Comparison of ENCODE assay signal across 24 cellular contexts in genomic region chr13:82847595-82847994, GRCh38.
DNase-seq lines count a peak whose midpoint lies in the region; ATAC-seq and TF ChIP-seq lines count a peak whose summit lies in the region.
"Had no signal": no experiment of that assay in that cellular context is flagged by ENCODE, and none has a peak within 500 bp of the region (broad histone marks: within the 10 kb centered on the region; RNA-seq: fewer than 3 reads in every experiment).

No MANE protein-coding gene starts in this region.

- no peaks in the 10 kb centered on the region for H3K36me3 Mint-ChIP-seq in GM23338 (ENCODE audit: low read depth)
- H3K36me3 Mint-ChIP-seq: activated naive CD4-positive, alpha-beta T cell treated with anti-CD3 and anti-CD28 coated beads, Interleukin-2, amount 50 U/mL, for 72 hours; stimulated activated naive B cell treated with anti-CD40 and anti-IgM and Interleukin-4, amounts not matched to agents 10 μg/mL and 1 μg/mL and 100 μg/mL, for 72 hours had no signal

- H3K27me3 ChIP-seq in GM23338 (ENCODE audit: insufficient read depth) = no peaks in the 10 kb centered on the region
- no peaks in the 10 kb centered on the region for H3K27me3 ChIP-seq in foreskin keratinocyte
- H3K27me3 ChIP-seq: SJCRH30 had no signal

- no peaks in the 10 kb centered on the region for H3K79me2 ChIP-seq in GM23338 (replicated peaks; ENCODE audit: insufficient read depth)

- ATAC-seq in GM23338 (no peak), foreskin keratinocyte (no peak)
- ATAC-seq: activated naive CD4-positive, alpha-beta T cell treated with anti-CD3 and anti-CD28 coated beads, Interleukin-2, amount 50 U/mL, for 72 hours; activated T-helper 17 cell treated with anti-CD3 and anti-CD28 coated beads, Interleukin-2, amount 50 U/mL, for 72 hours; lower lobe of right lung; psoas muscle; stimulated activated naive B cell treated with anti-CD40 and anti-IgM and Interleukin-4, amounts not matched to agents 10 μg/mL and 1 μg/mL and 100 μg/mL, for 72 hours had no signal

- H4K20me1 ChIP-seq in GM23338 (replicated peaks; ENCODE audit: insufficient read depth) = no peaks in the 10 kb centered on the region

- H3K4me1 ChIP-seq in GM23338 (ENCODE audit: insufficient read depth) (no peaks in the 10 kb centered on the region), foreskin keratinocyte (no peaks in the 10 kb centered on the region)
- H3K4me1 ChIP-seq: lower lobe of right lung, psoas muscle, SJCRH30 had no signal

- H3K9me3 Mint-ChIP-seq in GM23338 = peaks cover 3% of the 10 kb centered on the region; the same call in 1 of the 3 replicates

- H3F3A ChIP-seq in GM23338 (replicated peaks; ENCODE audit: low read depth) = no peaks in the 10 kb centered on the region

- no peaks in the 10 kb centered on the region for H3K36me3 ChIP-seq in GM23338 (ENCODE audit: insufficient read depth)
- H3K36me3 ChIP-seq: lower lobe of right lung, SJCRH30, thoracic aorta had no signal

- H3K27me3 Mint-ChIP-seq in GM23338 (ENCODE audit: insufficient read depth, low read depth, poor library complexity) = no peaks in the 10 kb centered on the region
- H3K27me3 Mint-ChIP-seq: activated T-helper 17 cell treated with anti-CD3 and anti-CD28 coated beads, Interleukin-2, amount 50 U/mL, for 72 hours; CD4-positive, alpha-beta T cell; central memory CD8-positive, alpha-beta T cell; stimulated activated naive B cell treated with anti-CD40 and anti-IgM and Interleukin-4, amounts not matched to agents 10 μg/mL and 1 μg/mL and 100 μg/mL, for 72 hours had no signal

- no peak overlapping the region for H2AFZ ChIP-seq in GM23338

- no peak overlapping the region for H3K4me2 ChIP-seq in GM23338
- H3K4me2 ChIP-seq: smooth muscle cell had no signal

- H3K27ac ChIP-seq in GM23338 (ENCODE audit: low read depth) = no peak overlapping the region
- no peak overlapping the region for H3K27ac ChIP-seq in foreskin keratinocyte
- H3K27ac ChIP-seq: dorsolateral prefrontal cortex, lower lobe of right lung, psoas muscle, SJCRH30, thoracic aorta had no signal

- peak; percentile 2 for DNase-seq in A172 (ENCODE audit: low spot score)
- peak; percentile 29 for DNase-seq in GM23338 (ENCODE audit: low spot score)
- DNase-seq in RKO (ENCODE audit: low spot score) = peak; percentile 3
- DNase-seq in foreskin keratinocyte = peak in 1 of 2 donors; percentile 35
- no peak for DNase-seq in LoVo (ENCODE audit: low spot score)
- DNase-seq in SHP77 treated with DMSO at 0.1 percent for 48 hours (lab: John Stamatoyannopoulos, UW) = no peak
- no peak for DNase-seq in DMS153 treated with DMSO at 0.1 percent for 48 hours (lab: John Stamatoyannopoulos, UW; ENCODE audit: unreplicated experiment)
- no peak for DNase-seq in NCI-H1048 (lab: John Stamatoyannopoulos, UW)
- DNase-seq: CD4-positive, alpha-beta T cell; DMS79 treated with DMSO at 0.1 percent for 48 hours; dorsolateral prefrontal cortex; foreskin melanocyte; lower lobe of right lung; NCI-H2107; NCI-H510A treated with DMSO at 0.1 percent for 48 hours; psoas muscle; stimulated activated naive B cell treated with anti-CD40 and anti-IgM and Interleukin-4, amounts not matched to agents 10 μg/mL and 1 μg/mL and 100 μg/mL, for 72 hours had no signal

- no peak overlapping the region for H3K27ac Mint-ChIP-seq in GM23338
- H3K27ac Mint-ChIP-seq: activated naive CD4-positive, alpha-beta T cell treated with anti-CD3 and anti-CD28 coated beads, Interleukin-2, amount 50 U/mL, for 72 hours; activated T-helper 17 cell treated with anti-CD3 and anti-CD28 coated beads, Interleukin-2, amount 50 U/mL, for 72 hours; CD4-positive, alpha-beta T cell; stimulated activated naive B cell treated with anti-CD40 and anti-IgM and Interleukin-4, amounts not matched to agents 10 μg/mL and 1 μg/mL and 100 μg/mL, for 72 hours; T-helper 1 cell treated with Interleukin-12 subunit alpha and Interleukin-12 subunit beta and Interleukin-4 antibody, amounts not matched to agents 30 μg/mL and 1 μg/mL, for 36 hours had no signal

- H3K4me3 Mint-ChIP-seq in GM23338 = no peak overlapping the region
- H3K4me3 Mint-ChIP-seq: activated T-helper 17 cell treated with anti-CD3 and anti-CD28 coated beads, Interleukin-2, amount 50 U/mL, for 72 hours; CD4-positive, alpha-beta T cell; central memory CD8-positive, alpha-beta T cell; stimulated activated naive B cell treated with anti-CD40 and anti-IgM and Interleukin-4, amounts not matched to agents 10 μg/mL and 1 μg/mL and 100 μg/mL, for 72 hours; T-helper 1 cell treated with Interleukin-12 subunit alpha and Interleukin-12 subunit beta and Interleukin-4 antibody, amounts not matched to agents 30 μg/mL and 1 μg/mL, for 36 hours had no signal

- H3K4me3 ChIP-seq in GM23338 = no peak overlapping the region
- H3K4me3 ChIP-seq: dorsolateral prefrontal cortex, lower lobe of right lung, psoas muscle, SJCRH30, smooth muscle cell, thoracic aorta had no signal

- no peaks in the 10 kb centered on the region for H3K9me2 ChIP-seq in GM23338 (ENCODE audit: insufficient read depth)

- no peaks in the 10 kb centered on the region for H3K4me1 Mint-ChIP-seq in GM23338
- H3K4me1 Mint-ChIP-seq: activated T-helper 17 cell treated with anti-CD3 and anti-CD28 coated beads, Interleukin-2, amount 50 U/mL, for 72 hours; central memory CD8-positive, alpha-beta T cell; stimulated activated naive B cell treated with anti-CD40 and anti-IgM and Interleukin-4, amounts not matched to agents 10 μg/mL and 1 μg/mL and 100 μg/mL, for 72 hours had no signal

- peak; percentile 46 to 53 for TF ChIP-seq CTCF in GM23338 (conservative IDR thresholded peaks at IDR 0.05; ENCODE audit: low read depth in 2 of 2)
- peak; percentile 27 for TF ChIP-seq CTCF in foreskin keratinocyte (conservative IDR thresholded peaks at IDR 0.05)

TF ChIP-seq in GM23338, 12 proteins besides CTCF, POLR2A, EP300 and RAD21:
- TF ChIP-seq JUNB (IDR thresholded peaks at IDR 0.05; ENCODE audit: unreplicated experiment) (no peak), EZH2 (IDR thresholded peaks at IDR 0.05; ENCODE audit: low read depth, unreplicated experiment) (no peak), NANOG (IDR thresholded peaks at IDR 0.05; ENCODE audit: borderline replicate concordance) (no peak), ZNF331 (CRISPR knock-in tag; IDR thresholded peaks at IDR 0.05; ENCODE audit: low read depth) (no peak), ZNF114 (CRISPR knock-in tag; IDR thresholded peaks at IDR 0.05) (no peak), ETS1 (IDR thresholded peaks at IDR 0.05) (no peak), REST (IDR thresholded peaks at IDR 0.05; ENCODE audit: unreplicated experiment) (no peak), POLR2AphosphoS5 (IDR thresholded peaks at IDR 0.05; ENCODE audit: low read depth) (no peak), STAT1 (IDR thresholded peaks at IDR 0.05; ENCODE audit: unreplicated experiment) (no peak), EZH2phosphoT487 (IDR thresholded peaks at IDR 0.05; ENCODE audit: unreplicated experiment) (no peak), CREB1 (CRISPR knock-in tag; IDR thresholded peaks at IDR 0.05; ENCODE audit: low read depth) (no peak)

Comparison
In these comparisons a context has a peak if more than half of its experiments do, and no peak if none do; other contexts are left out.
1. DNase-seq: peak in A172 (single experiment), GM23338 (single experiment) and RKO (single experiment); none in LoVo (single experiment), SHP77 treated with DMSO at 0.1 percent for 48 hours (single experiment), DMS153 treated with DMSO at 0.1 percent for 48 hours (single experiment) and NCI-H1048 (single experiment).